6 cellular contexts compared by ENCODE assay signal in genomic region chr19:2519482-2519881, GRCh38.
"Had no signal": no experiment of that assay in that cellular context is flagged by ENCODE, and none has a peak within 500 bp of the region (broad histone marks: within the 10 kb centered on the region; RNA-seq: fewer than 3 reads in every experiment).

No MANE protein-coding gene starts in this region.

- H3K4me3 Mint-ChIP-seq: H9, IgD-negative memory B cell had no signal

- DNase-seq: GOT3, H9, HCEC 1CT, KG1 had no signal

- H3K27ac ChIP-seq: GM23248 had no signal

- H3K4me3 ChIP-seq: GM23248 had no signal

- H3K9me3 Mint-ChIP-seq: H9, IgD-negative memory B cell had no signal

- H3K27me3 Mint-ChIP-seq: IgD-negative memory B cell had no signal

- H2AFZ ChIP-seq: GM23248 had no signal

- H3K9ac ChIP-seq: GM23248 had no signal
